Comparison of ENCODE assay signal across 33 cellular contexts in the genomic region with DNA sequence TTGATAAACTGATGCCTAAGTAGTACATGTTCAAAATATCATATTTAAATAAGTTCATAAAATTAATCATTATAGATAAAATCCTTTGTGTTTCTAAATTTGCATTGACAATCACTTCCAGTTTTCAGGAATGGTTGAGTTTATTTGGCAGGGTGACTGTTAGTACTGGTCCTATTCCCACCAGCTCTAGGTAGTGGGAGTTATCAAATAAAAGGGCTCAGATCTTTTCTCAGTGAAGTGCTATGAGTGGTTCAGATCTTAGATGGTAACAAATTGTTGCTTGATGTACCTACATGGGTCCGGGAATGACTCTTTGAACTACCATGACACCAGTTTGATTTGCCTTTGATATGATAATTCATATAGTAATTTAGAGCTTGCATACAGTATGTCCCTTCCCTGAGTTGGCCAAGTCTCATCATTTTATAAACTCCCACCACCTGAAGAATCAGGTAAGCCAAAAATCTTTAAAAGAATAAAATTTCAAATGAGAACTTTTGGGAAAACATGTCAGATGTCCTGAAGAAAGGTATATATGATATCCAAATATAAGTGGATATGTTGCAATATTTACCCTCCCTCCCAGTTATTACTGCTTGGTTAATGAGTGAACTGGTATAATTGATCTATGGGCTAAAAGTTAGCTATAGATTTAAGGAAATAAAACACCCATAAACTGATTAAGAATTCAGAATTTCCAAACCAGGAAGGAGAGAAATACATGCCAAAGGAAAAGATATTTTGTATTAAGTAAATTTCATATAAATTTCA. TPM values are rescaled to one million over a fixed set of nuclear protein-coding genes. Genes with fewer than 3 reads are reported as not detected.
"Had no signal": no experiment of that assay in that cellular context is flagged by ENCODE, and none has a peak within 500 bp of the region (broad histone marks: within the 10 kb centered on the region; RNA-seq: fewer than 3 reads in every experiment).

No MANE protein-coding gene starts in this region.

- H3K4me1 ChIP-seq: adrenal gland, ascending aorta, esophagus muscularis mucosa, foreskin keratinocyte, gastrocnemius medialis had no signal

- H3K4me3 Mint-ChIP-seq: activated CD4-positive, alpha-beta memory T cell treated with anti-CD3 and anti-CD28 coated beads for 36 hours; activated CD4-positive, alpha-beta T cell treated with anti-CD3 and anti-CD28 coated beads for 36 hours; activated CD4-positive, alpha-beta T cell treated with anti-CD3 and anti-CD28 coated beads, Interleukin-2, amount 10 ng/mL, durations not matched to agents 24 days and 14 days; activated CD8-positive, alpha-beta memory T cell treated with anti-CD3 and anti-CD28 coated beads, Interleukin-2, amount 10 ng/mL, durations not matched to agents 7 days and 5 days; activated CD8-positive, alpha-beta T cell treated with anti-CD3 and anti-CD28 coated beads, Interleukin-2, amount 10 ng/mL, durations not matched to agents 7 days and 5 days; activated naive CD4-positive, alpha-beta T cell treated with anti-CD3 and anti-CD28 coated beads for 36 hours; activated naive CD4-positive, alpha-beta T cell treated with anti-CD3 and anti-CD28 coated beads, Interleukin-2, amount 50 U/mL, for 24 hours; activated naive CD8-positive, alpha-beta T cell treated with anti-CD3 and anti-CD28 coated beads for 36 hours; activated naive CD8-positive, alpha-beta T cell treated with anti-CD3 and anti-CD28 coated beads, Interleukin-2, amount 50 U/mL, for 24 hours; activated T-helper 1 cell treated with anti-CD3 and anti-CD28 coated beads, Interleukin-12 subunit alpha, Interleukin-12 subunit beta, Interleukin-2, Interleukin-4 antibody, amounts not matched to agents 30 ng/mL and 10 ng/mL and 1 ng/mL, durations not matched to agents 14 hours and 24 hours and 36 hours; central memory CD8-positive, alpha-beta T cell; effector memory CD8-positive, alpha-beta T cell had no signal

- H3K27ac Mint-ChIP-seq: activated CD4-positive, alpha-beta memory T cell treated with anti-CD3 and anti-CD28 coated beads for 36 hours; activated CD4-positive, alpha-beta T cell treated with anti-CD3 and anti-CD28 coated beads for 36 hours; activated CD4-positive, alpha-beta T cell treated with anti-CD3 and anti-CD28 coated beads, Interleukin-2, amount 10 ng/mL, durations not matched to agents 24 days and 14 days; activated CD8-positive, alpha-beta memory T cell treated with anti-CD3 and anti-CD28 coated beads, Interleukin-2, amount 10 ng/mL, durations not matched to agents 7 days and 5 days; activated CD8-positive, alpha-beta T cell treated with anti-CD3 and anti-CD28 coated beads, Interleukin-2, amount 10 ng/mL, durations not matched to agents 7 days and 5 days; activated naive CD4-positive, alpha-beta T cell treated with anti-CD3 and anti-CD28 coated beads for 36 hours; activated naive CD4-positive, alpha-beta T cell treated with anti-CD3 and anti-CD28 coated beads, Interleukin-2, amount 50 U/mL, for 24 hours; activated naive CD8-positive, alpha-beta T cell treated with anti-CD3 and anti-CD28 coated beads for 36 hours; activated naive CD8-positive, alpha-beta T cell treated with anti-CD3 and anti-CD28 coated beads, Interleukin-2, amount 50 U/mL, for 24 hours; activated T-helper 1 cell treated with anti-CD3 and anti-CD28 coated beads, Interleukin-12 subunit alpha, Interleukin-12 subunit beta, Interleukin-2, Interleukin-4 antibody, amounts not matched to agents 30 ng/mL and 10 ng/mL and 1 ng/mL, durations not matched to agents 14 hours and 24 hours and 36 hours; activated T-helper 2 cell treated with anti-CD3 and anti-CD28 coated beads, Interferon-gamma antibody, Interleukin-2, Interleukin-4, amounts not matched to agents 10 μg/mL and 5 μg/mL and 100 μg/mL, durations not matched to agents 14 hours and 24 hours and 36 hours; effector memory CD8-positive, alpha-beta T cell had no signal

- ATAC-seq: activated CD4-positive, alpha-beta T cell treated with anti-CD3 and anti-CD28 coated beads for 36 hours; activated CD8-positive, alpha-beta memory T cell treated with anti-CD3 and anti-CD28 coated beads, Interleukin-2, amount 10 ng/mL, durations not matched to agents 7 days and 5 days; activated CD8-positive, alpha-beta T cell treated with anti-CD3 and anti-CD28 coated beads, Interleukin-2, amount 10 ng/mL, durations not matched to agents 7 days and 5 days; activated naive CD8-positive, alpha-beta T cell treated with anti-CD3 and anti-CD28 coated beads, Interleukin-2, amount 50 U/mL, for 24 hours; effector memory CD8-positive, alpha-beta T cell; foreskin keratinocyte; gastrocnemius medialis had no signal

- H3K27me3 ChIP-seq: ascending aorta, brain microvascular endothelial cell, foreskin keratinocyte, gastrocnemius medialis had no signal

- H3K9me3 Mint-ChIP-seq: activated CD4-positive, alpha-beta memory T cell treated with anti-CD3 and anti-CD28 coated beads for 36 hours; activated naive CD4-positive, alpha-beta T cell treated with anti-CD3 and anti-CD28 coated beads for 36 hours; activated naive CD8-positive, alpha-beta T cell treated with anti-CD3 and anti-CD28 coated beads, Interleukin-2, amount 50 U/mL, for 24 hours; activated T-helper 2 cell treated with anti-CD3 and anti-CD28 coated beads, Interferon-gamma antibody, Interleukin-2, Interleukin-4, amounts not matched to agents 10 μg/mL and 5 μg/mL and 100 μg/mL, durations not matched to agents 14 hours and 24 hours and 36 hours; central memory CD8-positive, alpha-beta T cell had no signal

- H3K27me3 Mint-ChIP-seq: activated naive CD4-positive, alpha-beta T cell treated with anti-CD3 and anti-CD28 coated beads, Interleukin-2, amount 50 U/mL, for 24 hours; activated naive CD8-positive, alpha-beta T cell treated with anti-CD3 and anti-CD28 coated beads for 36 hours had no signal

- DNase-seq: activated CD4-positive, alpha-beta memory T cell treated with anti-CD3 and anti-CD28 coated beads for 36 hours; activated CD4-positive, alpha-beta T cell treated with anti-CD3 and anti-CD28 coated beads for 36 hours; activated CD4-positive, alpha-beta T cell treated with anti-CD3 and anti-CD28 coated beads, Interleukin-2, amount 10 ng/mL, durations not matched to agents 24 days and 14 days; activated CD4-positive, CD25-positive, alpha-beta regulatory T cell; activated CD4-positive, CD25-positive, alpha-beta regulatory T cell treated with anti-CD3 and anti-CD28 coated beads, Interleukin-2, amount 50 U/mL, for 72 hours; activated CD8-positive, alpha-beta memory T cell treated with anti-CD3 and anti-CD28 coated beads, Interleukin-2, amount 10 ng/mL, durations not matched to agents 7 days and 5 days; activated CD8-positive, alpha-beta memory T cell treated with anti-CD3 and anti-CD28 coated beads, Interleukin-2, amount 50 U/mL, for 4 hours; activated CD8-positive, alpha-beta T cell treated with anti-CD3 and anti-CD28 coated beads, Interleukin-2, amount 10 ng/mL, durations not matched to agents 7 days and 5 days; activated effector memory CD4-positive, alpha-beta T cell treated with anti-CD3 and anti-CD28 coated beads, Interleukin-2, amount 50 U/mL, for 16 hours; activated naive CD4-positive, alpha-beta T cell treated with anti-CD3 and anti-CD28 coated beads for 36 hours; activated naive CD8-positive, alpha-beta T cell treated with anti-CD3 and anti-CD28 coated beads for 36 hours; activated naive CD8-positive, alpha-beta T cell treated with anti-CD3 and anti-CD28 coated beads, Interleukin-2, amount 50 U/mL, for 24 hours; activated T-cell treated with anti-CD3 and anti-CD28 coated beads, Interleukin-2, amount 50 U/mL, for 1 hour; activated T-cell treated with anti-CD3 and anti-CD28 coated beads, Interleukin-2, amount 50 U/mL, for 48 hours; adrenal gland; brain microvascular endothelial cell; cortex of kidney; dermis blood vessel endothelial cell; effector CD4-positive, alpha-beta T cell; effector memory CD8-positive, alpha-beta T cell; erythroblast; foreskin keratinocyte; gastrocnemius medialis; glutamatergic neuron; T-helper 2 cell had no signal

- H3K36me3 Mint-ChIP-seq: activated CD4-positive, alpha-beta memory T cell treated with anti-CD3 and anti-CD28 coated beads for 36 hours; activated CD8-positive, alpha-beta memory T cell treated with anti-CD3 and anti-CD28 coated beads, Interleukin-2, amount 10 ng/mL, durations not matched to agents 7 days and 5 days had no signal

- H3K4me3 ChIP-seq: adrenal gland, ascending aorta, esophagus muscularis mucosa, gastrocnemius medialis had no signal

- H3K9me3 ChIP-seq: adrenal gland, ascending aorta, gastrocnemius medialis had no signal

- H3K36me3 ChIP-seq: adrenal gland, ascending aorta, brain microvascular endothelial cell, esophagus muscularis mucosa, gastrocnemius medialis had no signal

- H3K27ac ChIP-seq: adrenal gland, ascending aorta, brain microvascular endothelial cell, esophagus muscularis mucosa, foreskin keratinocyte, gastrocnemius medialis had no signal

- H3K4me1 Mint-ChIP-seq: activated CD4-positive, alpha-beta T cell treated with anti-CD3 and anti-CD28 coated beads for 36 hours; activated CD4-positive, alpha-beta T cell treated with anti-CD3 and anti-CD28 coated beads, Interleukin-2, amount 10 ng/mL, durations not matched to agents 24 days and 14 days; activated CD8-positive, alpha-beta memory T cell treated with anti-CD3 and anti-CD28 coated beads, Interleukin-2, amount 10 ng/mL, durations not matched to agents 7 days and 5 days; activated naive CD4-positive, alpha-beta T cell treated with anti-CD3 and anti-CD28 coated beads, Interleukin-2, amount 50 U/mL, for 24 hours; activated naive CD8-positive, alpha-beta T cell treated with anti-CD3 and anti-CD28 coated beads for 36 hours; activated naive CD8-positive, alpha-beta T cell treated with anti-CD3 and anti-CD28 coated beads, Interleukin-2, amount 50 U/mL, for 24 hours; central memory CD8-positive, alpha-beta T cell had no signal

- FAIRE-seq: bronchial epithelial cell had no signal

RNA-seq across cellular contexts. Expression of gene GPC3, which starts 28.6 kb away (rescaled TPM):
- total RNA-seq: activated CD8-positive, alpha-beta memory T cell treated with anti-CD3 and anti-CD28 coated beads for 36 hours; activated CD8-positive, alpha-beta memory T cell treated with anti-CD3 and anti-CD28 coated beads, Interleukin-2, amount 10 ng/mL, durations not matched to agents 7 days and 5 days; dermis blood vessel endothelial cell had no signal
